ENCODE assay signal across 7 cellular contexts in genomic region chrX:54449929-54450328, GRCh38.
"Had no signal": no experiment of that assay in that cellular context is flagged by ENCODE, and none has a peak within 500 bp of the region (broad histone marks: within the 10 kb centered on the region; RNA-seq: fewer than 3 reads in every experiment).

No MANE protein-coding gene starts in this region.

- H3K4me1 Mint-ChIP-seq: IgD-negative memory B cell had no signal

- DNase-seq: IMR-90, KBM-7, KG1 had no signal

- H3K27ac Mint-ChIP-seq: IgD-negative memory B cell had no signal

- FAIRE-seq: HTR-8/SVneo had no signal

- H3K4me3 Mint-ChIP-seq: IgD-negative memory B cell had no signal

- H3K36me3 Mint-ChIP-seq: IgD-negative memory B cell had no signal

- H3K9ac ChIP-seq: KMS-11 had no signal

- H3K4me2 ChIP-seq: KMS-11 had no signal

- H3K9me3 Mint-ChIP-seq: IgD-negative memory B cell had no signal

- H3K27ac ChIP-seq: HL-60, KMS-11 had no signal
